10 cellular contexts compared by ENCODE assay signal in the genomic region with DNA sequence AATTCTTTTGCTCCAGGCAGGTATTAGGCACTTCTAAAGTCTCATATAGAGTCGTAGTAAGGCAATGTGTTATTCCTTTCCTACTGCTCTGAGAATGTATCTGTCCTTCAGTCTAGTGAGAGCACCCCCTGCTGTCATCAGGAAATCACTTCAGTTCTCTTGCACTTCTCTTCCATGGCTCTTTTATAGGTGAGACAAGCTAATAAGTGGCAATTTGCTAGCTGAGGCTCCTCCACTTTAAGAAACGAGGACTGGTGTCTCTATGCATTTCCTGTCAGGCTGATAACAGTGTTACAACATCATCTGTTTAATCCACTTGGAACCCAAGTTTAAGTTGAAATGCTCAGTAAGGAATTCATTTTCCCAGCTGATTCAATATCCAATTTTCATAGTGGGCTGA.
DNase-seq lines count a peak whose midpoint lies in the region; ATAC-seq, FAIRE-seq and TF ChIP-seq lines count a peak whose summit lies in the region.
"Had no signal": no experiment of that assay in that cellular context is flagged by ENCODE, and none has a peak within 500 bp of the region (broad histone marks: within the 10 kb centered on the region; RNA-seq: fewer than 3 reads in every experiment).

No MANE protein-coding gene starts in this region.

- H3K36me3 ChIP-seq in transverse colon: no peaks in the 10 kb centered on the region
- H3K36me3 ChIP-seq: neutrophil, SJSA1 had no signal

- WGBS in transverse colon (ENCODE audit: low coverage in 1 of 2), 2 donors: 19 to 23% methylated on average over 2 of the region's 2 CpGs

- H3K4me3 ChIP-seq in transverse colon: no peak overlapping the region
- H3K4me3 ChIP-seq: SJSA1 had no signal

- TF ChIP-seq EP300 in transverse colon (IDR thresholded peaks at IDR 0.05; ENCODE audit: low read depth): no peak

- no peaks in the 10 kb centered on the region for H3K27me3 ChIP-seq in transverse colon
- H3K27me3 ChIP-seq: neutrophil, SJSA1 had no signal

- no peaks in the 10 kb centered on the region for H3K36me3 Mint-ChIP-seq in natural killer cell treated with Interleukin-12 subunit alpha and Interleukin-12 subunit beta and Interleukin-15 and Interleukin-18, amount 100 ng/mL, for 72 hours

- in situ Hi-C loops in SK-MEL-5 (cut with HindIII; ENCODE audit: low pct_unique_long_range_greater_than_20kb, low sequenced_read_pairs) (no loop called here), transverse colon (cut with MboI; ENCODE audit: low pct_ligation_motif_present in 1 of 4, low pct_unique_long_range_greater_than_20kb in 1 of 4, low sequenced_read_pairs in 3 of 4) (loop anchor here in 1 of 4 donors (25.0 kb wide), 1 partner anchor 818 kb away; no protein-coding TSS in a partner anchor)

- no peaks in the 10 kb centered on the region for H3K9me3 Mint-ChIP-seq in natural killer cell treated with Interleukin-12 subunit alpha and Interleukin-12 subunit beta and Interleukin-15 and Interleukin-18, amount 100 ng/mL, for 72 hours

- no peak overlapping the region for H3K4me3 Mint-ChIP-seq in natural killer cell treated with Interleukin-12 subunit alpha and Interleukin-12 subunit beta and Interleukin-15 and Interleukin-18, amount 100 ng/mL, for 72 hours

- peak; percentile 67 for ATAC-seq in GM19372 (IDR thresholded peaks at IDR 0.05; ENCODE audit: low read depth, unreplicated experiment)
- ATAC-seq in HG03521 (IDR thresholded peaks at IDR 0.05; ENCODE audit: unreplicated experiment): peak; percentile 72
- no peak for ATAC-seq in natural killer cell treated with Interleukin-12 subunit alpha and Interleukin-12 subunit beta and Interleukin-15 and Interleukin-18, amount 100 ng/mL, for 72 hours

- H3K27ac Mint-ChIP-seq in natural killer cell treated with Interleukin-12 subunit alpha and Interleukin-12 subunit beta and Interleukin-15 and Interleukin-18, amount 100 ng/mL, for 72 hours: no peak overlapping the region

- no peak for TF ChIP-seq POLR2A in transverse colon (IDR thresholded peaks at IDR 0.05)

- no peaks in the 10 kb centered on the region for H3K4me1 Mint-ChIP-seq in natural killer cell treated with Interleukin-12 subunit alpha and Interleukin-12 subunit beta and Interleukin-15 and Interleukin-18, amount 100 ng/mL, for 72 hours (ENCODE audit: low read depth in 2 of 2)

- H3K27me3 Mint-ChIP-seq in natural killer cell treated with Interleukin-12 subunit alpha and Interleukin-12 subunit beta and Interleukin-15 and Interleukin-18, amount 100 ng/mL, for 72 hours: no peaks in the 10 kb centered on the region

- H3K4me1 ChIP-seq in transverse colon: peaks cover 0 to 51% (median 17%) of the 10 kb centered on the region in 4 donors

- no peaks in the 10 kb centered on the region for H3K9me3 ChIP-seq in transverse colon
- H3K9me3 ChIP-seq: neutrophil, SJSA1 had no signal

- H3K27ac ChIP-seq in transverse colon: no peak overlapping the region
- H3K27ac ChIP-seq: neutrophil, SJSA1 had no signal

- intact Hi-C loops in transverse colon (cut with DNase I; ENCODE audit: low total_unique reads): no loop called here

- no peak for DNase-seq in D721Med (ENCODE audit: insufficient read length, low spot score)
- peak; percentile 82 for DNase-seq in SK-MEL-5 (ENCODE audit: low read depth, low spot score)
- peak; percentile 7 for DNase-seq in globus pallidus (ENCODE audit: low spot score)
- peak; percentile 10 for DNase-seq in transverse colon
- no peak for DNase-seq in natural killer cell treated with Interleukin-12 subunit alpha and Interleukin-12 subunit beta and Interleukin-15 and Interleukin-18, amount 100 ng/mL, for 72 hours (ENCODE audit: low spot score)
- DNase-seq in hippocampal formation (lab: John Stamatoyannopoulos, UW): no peak

- TF ChIP-seq CTCF in D721Med (IDR thresholded peaks at IDR 0.05; ENCODE audit: insufficient read depth, missing control alignments) (peak; percentile 54), transverse colon (IDR thresholded peaks at IDR 0.05) (peak; percentile 11 to 33 (median 21))

- FAIRE-seq in D721Med (lab: Jason Lieb, UNC): no peak

Comparison
In these comparisons a context has a peak if more than half of its experiments do, and no peak if none do; other contexts are left out.
1. DNase-seq: peak in SK-MEL-5 (single experiment), globus pallidus (single experiment) and transverse colon (single experiment); none in D721Med (single experiment), natural killer cell treated with Interleukin-12 subunit alpha and Interleukin-12 subunit beta and Interleukin-15 and Interleukin-18, amount 100 ng/mL, for 72 hours (single experiment) and hippocampal formation (0 of 2).
2. ATAC-seq: peak in GM19372 (single experiment) and HG03521 (single experiment); none in natural killer cell treated with Interleukin-12 subunit alpha and Interleukin-12 subunit beta and Interleukin-15 and Interleukin-18, amount 100 ng/mL, for 72 hours (0 of 2).